26 cellular contexts compared by ENCODE assay signal in the genomic region with DNA sequence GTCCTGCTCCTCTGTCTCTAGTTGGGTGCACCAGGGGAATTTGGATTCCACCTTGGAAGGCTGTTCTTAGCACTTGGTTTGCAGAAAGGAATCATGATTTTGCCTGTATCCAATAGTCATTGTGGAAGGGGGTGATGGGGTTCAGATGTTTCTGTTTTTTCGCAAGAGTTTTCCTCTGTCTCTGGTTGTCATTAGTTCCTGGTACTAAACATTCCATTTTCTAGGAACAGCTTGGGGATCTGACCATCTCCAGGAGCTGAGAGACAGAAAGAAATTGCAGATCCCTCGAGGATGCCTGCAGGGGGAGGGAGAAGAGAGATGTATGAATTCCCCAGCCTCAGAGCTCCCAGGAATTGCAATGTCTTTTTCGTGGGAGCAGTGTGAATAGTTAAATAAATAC.
"Had no signal": no experiment of that assay in that cellular context is flagged by ENCODE, and none has a peak within 500 bp of the region (broad histone marks: within the 10 kb centered on the region; RNA-seq: fewer than 3 reads in every experiment).

No MANE protein-coding gene starts in this region.

- DNase-seq: natural killer cell; occipital lobe; ovary; posterior cingulate gyrus; psoas muscle; right cardiac atrium; right lobe of liver; spleen; stimulated activated CD4-positive, alpha-beta T cell treated with anti-CD3 and anti-CD28 coated beads, Interleukin-12 subunit alpha, Interleukin-12 subunit beta, amount 100 ng/mL, for 4 hours; stimulated activated CD4-positive, alpha-beta T cell treated with anti-CD3 and anti-CD28 coated beads, Interleukin-1b, Interleukin-23, amount 100 ng/mL, for 48 hours; stimulated activated CD4-positive, alpha-beta T cell treated with anti-CD3 and anti-CD28 coated beads, Interleukin-2, amount 100 ng/mL, for 48 hours; stimulated activated CD4-positive, alpha-beta T cell treated with anti-CD3 and anti-CD28 coated beads, Interleukin-4, amount 100 ng/mL, for 24 hours; stimulated activated naive B cell treated with anti-CD40 and anti-IgM and Interleukin-4, amounts not matched to agents 10 μg/mL and 1 μg/mL and 100 μg/mL, for 72 hours; stimulated activated naive CD4-positive, alpha-beta T cell treated with Interleukin-2 at 50 U/mL for 16 hours; stomach; trophoblast cell; upper lobe of left lung had no signal

- H3K9ac ChIP-seq: neural progenitor cell, parathyroid adenoma had no signal

- H2AFZ ChIP-seq: neural progenitor cell, parathyroid adenoma had no signal

- H3K9me3 ChIP-seq: ovary, psoas muscle, right lobe of liver, thoracic aorta, thyroid gland, vagina had no signal

- ATAC-seq: natural killer cell; psoas muscle; right lobe of liver; stimulated activated effector memory CD8-positive, alpha-beta T cell treated with anti-CD3 and anti-CD28 coated beads, Interleukin-12 subunit alpha, Interleukin-12 subunit beta, amount 100 ng/mL, for 72 hours; stimulated activated naive B cell treated with anti-CD40 and anti-IgM and Interleukin-4, amounts not matched to agents 10 μg/mL and 1 μg/mL and 100 μg/mL, for 72 hours had no signal

- H3K4me3 ChIP-seq: neural progenitor cell, ovary, psoas muscle, right lobe of liver, skin epidermis, smooth muscle cell, spleen, stomach, thoracic aorta, thyroid gland, tibial nerve, upper lobe of left lung, vagina had no signal

- H3K4me2 ChIP-seq: neural progenitor cell, smooth muscle cell had no signal

- H3K4me1 ChIP-seq: neural progenitor cell, parathyroid adenoma, psoas muscle, right lobe of liver, stomach, upper lobe of left lung, vagina had no signal

- H3K36me3 ChIP-seq: neural progenitor cell, ovary, right lobe of liver, spleen, stomach, thoracic aorta, thyroid gland, tibial nerve, upper lobe of left lung, vagina had no signal

- H3K79me2 ChIP-seq: parathyroid adenoma had no signal

- H3K27me3 ChIP-seq: neural progenitor cell, ovary, right lobe of liver, spleen, stomach, thyroid gland, tibial nerve, upper lobe of left lung, vagina had no signal

- H3K27ac ChIP-seq: neural progenitor cell, ovary, parathyroid adenoma, psoas muscle, right lobe of liver, skin epidermis, spleen, stomach, thoracic aorta, thyroid gland, tibial nerve, upper lobe of left lung, vagina had no signal
